Comparison of ENCODE assay signal across 18 cellular contexts in the genomic region with DNA sequence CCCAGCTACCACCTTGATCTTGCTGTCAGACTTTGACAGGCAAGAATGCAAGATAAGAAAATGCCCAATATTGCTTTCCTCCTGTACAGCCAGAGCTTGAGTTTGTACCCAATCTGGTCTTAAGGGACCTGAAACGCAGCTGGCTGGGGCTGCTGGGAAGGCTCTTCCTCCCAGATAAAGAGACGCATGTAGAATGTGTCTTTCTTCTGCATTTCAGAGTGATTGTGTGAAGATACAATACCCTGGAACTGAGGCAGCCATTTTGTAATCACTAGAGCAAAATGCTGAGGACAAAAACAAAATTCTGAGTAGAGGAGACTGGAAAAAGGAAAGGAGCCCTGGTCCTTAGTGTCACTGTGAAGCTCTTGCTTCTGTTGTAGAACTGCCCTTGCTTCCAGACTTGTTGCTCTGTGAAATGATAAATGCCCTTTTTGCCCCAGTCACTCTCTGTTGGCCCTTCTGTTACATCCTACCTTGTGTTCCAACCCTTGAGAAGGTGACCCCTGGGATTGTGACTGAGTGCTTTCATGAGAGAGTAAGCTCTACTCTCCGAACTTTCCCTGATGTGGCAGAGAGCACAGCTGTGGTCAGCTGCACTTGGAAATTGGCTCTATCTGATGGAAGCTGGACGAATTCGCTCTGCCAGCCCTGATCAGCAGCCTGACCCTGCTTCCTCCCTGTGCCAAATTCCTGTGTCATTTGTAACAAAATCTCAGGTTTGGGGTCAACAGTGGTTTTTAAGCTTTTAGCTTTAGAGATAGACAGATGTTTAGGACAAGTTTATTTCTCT.
DNase-seq lines count a peak whose midpoint lies in the region; ATAC-seq and TF ChIP-seq lines count a peak whose summit lies in the region.
"Had no signal": no experiment of that assay in that cellular context is flagged by ENCODE, and none has a peak within 500 bp of the region (broad histone marks: within the 10 kb centered on the region; RNA-seq: fewer than 3 reads in every experiment).

No MANE protein-coding gene starts in this region.

- H3K27ac Mint-ChIP-seq in neural progenitor cell, result peak overlapping the region; percentile 23
- H3K27ac Mint-ChIP-seq: memory B cell; stimulated activated naive CD8-positive, alpha-beta T cell treated with anti-CD3 and anti-CD28 coated beads, Interleukin-15, amount 100 ng/mL, for 72 hours; T-cell; WTC11 had no signal

- no peak overlapping the region for H3K27ac ChIP-seq in neural progenitor cell
- H3K27ac ChIP-seq in left lung, result no peak overlapping the region
- H3K27ac ChIP-seq: spleen had no signal

- no peaks in the 10 kb centered on the region for H3K79me2 ChIP-seq in neural progenitor cell (ENCODE audit: low read depth)

- peak overlapping the region; percentile 81 for H2AFZ ChIP-seq in neural progenitor cell (replicated peaks)

- H3K4me1 Mint-ChIP-seq in neural progenitor cell, result peaks cover 16% of the 10 kb centered on the region
- H3K4me1 Mint-ChIP-seq: memory B cell; stimulated activated naive CD8-positive, alpha-beta T cell treated with anti-CD3 and anti-CD28 coated beads, Interleukin-15, amount 100 ng/mL, for 72 hours had no signal

- no peaks in the 10 kb centered on the region for H3F3A ChIP-seq in neural progenitor cell (ENCODE audit: low read depth)

- H3K27me3 Mint-ChIP-seq in neural progenitor cell (ENCODE audit: insufficient read depth, low read depth), result peaks cover 2% of the 10 kb centered on the region
- H3K27me3 Mint-ChIP-seq: stimulated activated naive CD8-positive, alpha-beta T cell treated with anti-CD3 and anti-CD28 coated beads, Interleukin-15, amount 100 ng/mL, for 72 hours; T-cell had no signal

- no peaks in the 10 kb centered on the region for H3K27me3 ChIP-seq in neural progenitor cell
- H3K27me3 ChIP-seq in left lung, result no peaks in the 10 kb centered on the region
- H3K27me3 ChIP-seq: dorsolateral prefrontal cortex, spleen had no signal

- H3K36me3 ChIP-seq in neural progenitor cell (no peaks in the 10 kb centered on the region), left lung (no peaks in the 10 kb centered on the region)
- H3K36me3 ChIP-seq: spleen had no signal

- DNase-seq in AG08395 (ENCODE audit: low spot score), result peak; percentile 50
- peak; percentile 57 for DNase-seq in LHCN-M2 (ENCODE audit: low read depth)
- DNase-seq in fibroblast of villous mesenchyme (ENCODE audit: low read depth), result peak; percentile 13
- no peak for DNase-seq in neural progenitor cell (ENCODE audit: low spot score)
- DNase-seq in inferior parietal cortex (ENCODE audit: extremely low spot score), result no peak
- no peak for DNase-seq in left lung
- DNase-seq in iPS-NIHi7 (ENCODE audit: extremely low spot score), result no peak
- DNase-seq: activated CD8-positive, alpha-beta memory T cell treated with anti-CD3 and anti-CD28 coated beads for 24 hours; activated effector memory CD4-positive, alpha-beta T cell treated with Interleukin-2 at 50 U/mL for 16 hours; Caco-2; dorsolateral prefrontal cortex; NCI-H2081; spleen; stimulated activated naive CD8-positive, alpha-beta T cell treated with anti-CD3 and anti-CD28 coated beads, Interleukin-15, amount 100 ng/mL, for 72 hours; T-cell had no signal

- H3K4me1 ChIP-seq in neural progenitor cell (peaks cover 21% of the 10 kb centered on the region), left lung (peaks cover 0 to 5% of the 10 kb centered on the region in 2 donors)

- H4K20me1 ChIP-seq in neural progenitor cell (ENCODE audit: low read depth), result no peaks in the 10 kb centered on the region

- no peaks in the 10 kb centered on the region for H3K9me3 ChIP-seq in neural progenitor cell (ENCODE audit: low read depth)
- no peaks in the 10 kb centered on the region for H3K9me3 ChIP-seq in left lung
- H3K9me3 ChIP-seq: Caco-2, spleen had no signal

- TF ChIP-seq CTCF in fibroblast of villous mesenchyme (IDR thresholded peaks at IDR 0.05; ENCODE audit: insufficient read depth, low read depth, low read length) (no peak), neural progenitor cell (IDR thresholded peaks at IDR 0.05) (no peak), left lung (IDR thresholded peaks at IDR 0.05) (no peak)

- H3K4me2 ChIP-seq in neural progenitor cell, result no peak overlapping the region

- intact Hi-C loops in left lung (cut with DNase I), result no loop called here

- ATAC-seq in left lung (no peak), GM18505 (IDR thresholded peaks at IDR 0.05; ENCODE audit: unreplicated experiment) (no peak)
- ATAC-seq: stimulated activated naive CD8-positive, alpha-beta T cell treated with anti-CD3 and anti-CD28 coated beads, Interleukin-15, amount 100 ng/mL, for 72 hours; T-cell; WTC11 had no signal

- H3K9ac ChIP-seq in neural progenitor cell, result no peak overlapping the region

- H3K4me3 Mint-ChIP-seq in neural progenitor cell, result no peak overlapping the region
- H3K4me3 Mint-ChIP-seq: memory B cell; stimulated activated naive CD8-positive, alpha-beta T cell treated with anti-CD3 and anti-CD28 coated beads, Interleukin-15, amount 100 ng/mL, for 72 hours; T-cell; WTC11 had no signal

- TF ChIP-seq POLR2A in GM18505 (IDR thresholded peaks at IDR 0.05; ENCODE audit: borderline replicate concordance, extremely low read depth, insufficient read depth, insufficient read length), result no peak

- H3K4me3 ChIP-seq in fibroblast of villous mesenchyme (ENCODE audit: low read depth, low read length) (no peak overlapping the region), neural progenitor cell (no peak overlapping the region), left lung (no peak overlapping the region)
- H3K4me3 ChIP-seq: spleen had no signal

- H3K9me3 Mint-ChIP-seq in neural progenitor cell, result peaks cover 4% of the 10 kb centered on the region
- H3K9me3 Mint-ChIP-seq: memory B cell, T-cell had no signal

- no peaks in the 10 kb centered on the region for H3K36me3 Mint-ChIP-seq in neural progenitor cell
- H3K36me3 Mint-ChIP-seq: memory B cell, T-cell, WTC11 had no signal

Comparison
In these comparisons a context has a peak if more than half of its experiments do, and no peak if none do; other contexts are left out.
1. DNase-seq: peak in AG08395 (single experiment), LHCN-M2 (single experiment) and fibroblast of villous mesenchyme (single experiment); none in neural progenitor cell (single experiment), inferior parietal cortex (single experiment), left lung (0 of 2) and iPS-NIHi7 (single experiment).